Comparison of ENCODE assay signal across 19 cellular contexts in the genomic region with DNA sequence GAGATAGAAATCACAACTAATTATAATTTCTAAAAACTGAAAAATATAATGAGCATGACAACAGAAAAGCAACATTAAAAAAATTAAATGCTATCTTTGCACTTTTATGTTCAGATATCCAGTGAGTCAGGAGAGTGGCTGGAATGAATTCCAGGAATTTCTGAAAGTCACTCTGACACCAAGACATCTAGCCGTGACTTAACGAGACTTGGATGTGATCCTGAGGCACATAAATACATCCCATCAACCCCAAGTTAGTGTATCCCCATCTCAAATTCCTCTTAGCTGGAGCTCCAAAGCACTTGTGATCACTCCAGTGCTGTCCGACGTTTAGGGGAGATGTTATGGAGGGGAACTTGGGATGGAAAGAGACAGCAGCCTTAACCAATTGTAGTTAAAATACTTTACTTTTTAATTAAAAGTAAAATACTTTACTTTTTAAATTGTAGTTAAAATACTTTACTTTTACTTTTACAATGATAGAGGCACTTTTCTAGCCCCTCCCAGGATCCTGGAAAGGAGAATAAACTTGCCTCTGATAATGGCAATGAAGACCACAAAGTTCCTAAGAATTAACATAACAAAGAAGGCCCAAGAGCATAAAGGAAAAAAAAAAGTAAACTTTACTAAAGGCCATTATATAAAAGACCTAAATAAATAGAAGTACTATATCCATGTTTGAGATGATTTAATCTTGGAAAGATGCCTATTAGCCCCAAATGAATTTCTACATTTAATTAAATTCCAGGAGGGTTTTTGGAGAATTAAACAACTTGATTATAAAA.
"Had no signal": no experiment of that assay in that cellular context is flagged by ENCODE, and none has a peak within 500 bp of the region (broad histone marks: within the 10 kb centered on the region; RNA-seq: fewer than 3 reads in every experiment).

No MANE protein-coding gene starts in this region.

- H3K27me3 ChIP-seq: brain microvascular endothelial cell, heart right ventricle, transverse colon, uterus had no signal

- H3K27ac ChIP-seq: brain microvascular endothelial cell, coronary artery, heart right ventricle, skin epidermis, transverse colon, uterus had no signal

- DNase-seq: activated B cell treated with CpG ODN at 0.5 μM for 24 hours; activated CD4-positive, alpha-beta memory T cell treated with anti-CD3 and anti-CD28 coated beads for 36 hours; activated CD4-positive, alpha-beta T cell treated with anti-CD3 and anti-CD28 coated beads for 4 hours; activated naive CD4-positive, alpha-beta T cell treated with Interleukin-2 at 50 U/mL for 16 hours; activated naive CD8-positive, alpha-beta T cell treated with anti-CD3 and anti-CD28 coated beads, Interleukin-2, amount 10 ng/mL, durations not matched to agents 7 days and 5 days; activated T-cell treated with anti-CD3 and anti-CD28 coated beads for 4 hours; brain microvascular endothelial cell; heart right ventricle; immature natural killer cell; kidney glomerular epithelial cell; left ventricle myocardium superior; naive B cell; right cardiac atrium; T-helper 9 cell; transverse colon; uterus had no signal

- H3K36me3 ChIP-seq: brain microvascular endothelial cell, heart right ventricle, transverse colon, uterus had no signal

- ATAC-seq: activated T-helper 17 cell treated with anti-CD3 and anti-CD28 coated beads, Interleukin-2, amount 50 U/mL, for 72 hours; heart right ventricle; left ventricle myocardium superior; right cardiac atrium had no signal

- H3K4me1 ChIP-seq: heart right ventricle, transverse colon, uterus had no signal

- H3K4me3 ChIP-seq: coronary artery, heart right ventricle, skin epidermis, transverse colon, uterus had no signal
